In the genomic region with DNA sequence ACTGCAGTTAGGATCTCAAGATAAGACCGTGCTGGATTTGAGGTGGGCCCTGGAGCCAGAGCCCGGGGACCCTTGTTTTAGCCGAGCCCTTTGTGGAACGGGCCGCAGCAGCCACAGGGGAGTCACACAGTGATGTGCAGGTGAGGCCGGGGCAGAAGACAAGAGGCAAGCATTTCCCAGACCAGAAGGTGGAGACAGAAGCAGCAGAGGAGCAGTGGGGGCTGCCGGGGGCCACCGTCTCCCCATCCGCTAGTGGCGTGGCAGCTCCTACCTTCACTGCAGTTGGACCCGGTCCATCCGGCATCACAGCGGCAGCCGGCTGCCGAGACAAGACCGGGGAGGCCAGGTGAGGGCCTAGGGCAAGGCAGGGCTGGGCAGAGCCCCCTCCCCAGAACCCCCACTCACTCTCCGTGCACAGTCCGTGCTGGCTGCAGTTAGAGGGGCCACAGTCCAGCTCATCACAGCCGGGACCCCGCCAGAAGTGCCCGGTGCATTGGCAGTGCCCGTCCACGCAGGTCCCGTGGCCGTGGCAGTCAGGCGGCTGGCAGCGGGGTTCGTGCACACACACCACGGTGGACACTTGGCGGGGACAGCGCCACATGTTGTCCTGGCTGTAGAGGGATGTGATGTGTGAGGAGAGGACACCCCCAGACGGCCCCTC, we compare ENCODE assay signal across 1 cellular context.
TF ChIP-seq lines count a peak whose summit lies in the region.

No MANE protein-coding gene starts in this region.

TF ChIP-seq in IMR-90, 13 proteins besides CTCF, POLR2A, EP300 and RAD21:
- TF ChIP-seq, protein P1, sequence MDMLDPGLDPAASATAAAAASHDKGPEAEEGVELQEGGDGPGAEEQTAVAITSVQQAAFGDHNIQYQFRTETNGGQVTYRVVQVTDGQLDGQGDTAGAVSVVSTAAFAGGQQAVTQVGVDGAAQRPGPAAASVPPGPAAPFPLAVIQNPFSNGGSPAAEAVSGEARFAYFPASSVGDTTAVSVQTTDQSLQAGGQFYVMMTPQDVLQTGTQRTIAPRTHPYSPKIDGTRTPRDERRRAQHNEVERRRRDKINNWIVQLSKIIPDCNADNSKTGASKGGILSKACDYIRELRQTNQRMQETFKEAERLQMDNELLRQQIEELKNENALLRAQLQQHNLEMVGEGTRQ (IDR thresholded peaks at IDR 0.05; ENCODE audit: low read depth, low read length) = no peak
- TF ChIP-seq SMC3 (IDR thresholded peaks at IDR 0.05; ENCODE audit: low read depth, low read length) (no peak), CHD1 (IDR thresholded peaks at IDR 0.05; ENCODE audit: low read depth, low read length) (no peak), MAFK (IDR thresholded peaks at IDR 0.05; ENCODE audit: low read depth, low read length) (no peak), BHLHE40 (IDR thresholded peaks at IDR 0.05; ENCODE audit: low read depth, low read length) (no peak), MAZ (IDR thresholded peaks at IDR 0.05; ENCODE audit: borderline replicate concordance, low read depth, low read length) (no peak), CEBPB (IDR thresholded peaks at IDR 0.05; ENCODE audit: low read depth, low read length) (no peak)
- TF ChIP-seq, protein P2, sequence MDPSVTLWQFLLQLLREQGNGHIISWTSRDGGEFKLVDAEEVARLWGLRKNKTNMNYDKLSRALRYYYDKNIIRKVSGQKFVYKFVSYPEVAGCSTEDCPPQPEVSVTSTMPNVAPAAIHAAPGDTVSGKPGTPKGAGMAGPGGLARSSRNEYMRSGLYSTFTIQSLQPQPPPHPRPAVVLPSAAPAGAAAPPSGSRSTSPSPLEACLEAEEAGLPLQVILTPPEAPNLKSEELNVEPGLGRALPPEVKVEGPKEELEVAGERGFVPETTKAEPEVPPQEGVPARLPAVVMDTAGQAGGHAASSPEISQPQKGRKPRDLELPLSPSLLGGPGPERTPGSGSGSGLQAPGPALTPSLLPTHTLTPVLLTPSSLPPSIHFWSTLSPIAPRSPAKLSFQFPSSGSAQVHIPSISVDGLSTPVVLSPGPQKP (IDR thresholded peaks at IDR 0.05; ENCODE audit: borderline replicate concordance, low read depth, low read length) = no peak
